In genomic region chr22:20406686-20407408, GRCh38 we compare ENCODE assay signal across 1 cellular context.
TF ChIP-seq lines count a peak whose summit lies in the region.

No MANE protein-coding gene starts in this region.

TF ChIP-seq in K562, 482 proteins besides CTCF, POLR2A, EP300 and RAD21 (continued from another document and continues in another):
- TF ChIP-seq BCLAF1 (IDR thresholded peaks at IDR 0.05; ENCODE audit: borderline replicate concordance in 1 of 2, control insufficient read depth in 1 of 2, low read depth in 2 of 2, low read length in 1 of 2) (no peak), ASH1L (IDR thresholded peaks at IDR 0.05; ENCODE audit: borderline replicate concordance, low read depth, partially characterized antibody) (no peak), PURB (CRISPR knock-in tag; IDR thresholded peaks at IDR 0.05; ENCODE audit: low read depth) (no peak), ZNF263 (CRISPR knock-in tag; IDR thresholded peaks at IDR 0.05; ENCODE audit: borderline replicate concordance) (0 out of 2 replicates have a peak, but pooled peaks have one; percentile 39), RNF219 (CRISPR knock-in tag; IDR thresholded peaks at IDR 0.05) (no peak), ELK1 (CRISPR knock-in tag; IDR thresholded peaks at IDR 0.05) (no peak), KAT8 (IDR thresholded peaks at IDR 0.05; ENCODE audit: low read depth) (no peak), ZNF696 (CRISPR knock-in tag; conservative IDR thresholded peaks at IDR 0.05) (no peak), FOXP1 (CRISPR knock-in tag; IDR thresholded peaks at IDR 0.05) (peak; percentile 46; the same call in 1 of the 2 replicates), BMI1 (IDR thresholded peaks at IDR 0.05; ENCODE audit: low read length) (no peak), ZNF655 (CRISPR knock-in tag; IDR thresholded peaks at IDR 0.05) (no peak), NONO (IDR thresholded peaks at IDR 0.05; ENCODE audit: low read depth in 2 of 2, low read length in 1 of 2) (no peak), ZNF740 (CRISPR knock-in tag; IDR thresholded peaks at IDR 0.05) (no peak), ZNF740 (tag; IDR thresholded peaks at IDR 0.05) (no peak), RFX7 (CRISPR knock-in tag; IDR thresholded peaks at IDR 0.05) (no peak), ELF1 (tag; IDR thresholded peaks at IDR 0.05) (no peak), CHCHD3 (CRISPR knock-in tag; IDR thresholded peaks at IDR 0.05) (no peak), ADNP (tag; IDR thresholded peaks at IDR 0.05) (no peak), CEBPG (CRISPR knock-in tag; IDR thresholded peaks at IDR 0.05) (0 out of 2 replicates have a peak, but pooled peaks have one; percentile 2), CEBPG (tag; conservative IDR thresholded peaks at IDR 0.05 in 1 of 2, IDR thresholded peaks at IDR 0.05 in 1 of 2) (no peak), MYNN (IDR thresholded peaks at IDR 0.05) (no peak), MYNN (CRISPR knock-in tag; IDR thresholded peaks at IDR 0.05) (no peak), SRSF9 (IDR thresholded peaks at IDR 0.05; ENCODE audit: borderline replicate concordance, low read depth, low read length) (no peak), HMG20A (CRISPR knock-in tag; conservative IDR thresholded peaks at IDR 0.05) (no peak), ATF1 (CRISPR knock-in tag; IDR thresholded peaks at IDR 0.05) (0 out of 2 replicates have a peak, but pooled peaks have one; percentile 3), ATF1 (tag; IDR thresholded peaks at IDR 0.05) (no peak), TAF1 (IDR thresholded peaks at IDR 0.05; ENCODE audit: control insufficient read depth, extremely low read depth, insufficient read depth, low read length, severe bottlenecking) (no peak), THAP12 (CRISPR knock-in tag; IDR thresholded peaks at IDR 0.05) (peak; percentile 32; the same call in 1 of the 2 replicates), ARID1B (IDR thresholded peaks at IDR 0.05) (no peak), PRMT5 (CRISPR knock-in tag; IDR thresholded peaks at IDR 0.05) (no peak), MECOM (CRISPR knock-in tag; IDR thresholded peaks at IDR 0.05) (no peak), ATF6 (CRISPR knock-in tag; IDR thresholded peaks at IDR 0.05) (no peak), ZNF75A (CRISPR knock-in tag; IDR thresholded peaks at IDR 0.05) (no peak), HDAC2 (IDR thresholded peaks at IDR 0.05) (no peak), SIN3B (IDR thresholded peaks at IDR 0.05; ENCODE audit: low read depth) (no peak), TEAD2 (tag; IDR thresholded peaks at IDR 0.05) (no peak), ZNF280B (CRISPR knock-in tag; IDR thresholded peaks at IDR 0.05) (no peak), HDAC6 (IDR thresholded peaks at IDR 0.05; ENCODE audit: low read depth, low read length) (no peak), POLR3A (IDR thresholded peaks at IDR 0.05; ENCODE audit: borderline replicate concordance, extremely low read depth, insufficient read depth, insufficient read length) (no peak), CBFB (CRISPR knock-in tag; IDR thresholded peaks at IDR 0.05) (peak; percentile 49; the same call in 1 of the 2 replicates), GATA2 (CRISPR knock-in tag; IDR thresholded peaks at IDR 0.05) (peak; percentile 16; the same call in 1 of the 2 replicates), ZSCAN29 (IDR thresholded peaks at IDR 0.05) (no peak), E2F4 (CRISPR knock-in tag; IDR thresholded peaks at IDR 0.05; ENCODE audit: low read depth) (no peak), SRF (CRISPR knock-in tag; IDR thresholded peaks at IDR 0.05) (no peak), ZNF785 (CRISPR knock-in tag; IDR thresholded peaks at IDR 0.05) (no peak), ZNF408 (CRISPR knock-in tag; IDR thresholded peaks at IDR 0.05; ENCODE audit: low read depth) (no peak), RBBP5 (IDR thresholded peaks at IDR 0.05; ENCODE audit: borderline replicate concordance, insufficient read depth, low read length, poor library complexity, severe bottlenecking) (peak; percentile 12), FOXJ3 (CRISPR knock-in tag; IDR thresholded peaks at IDR 0.05) (no peak), HNRNPUL1 (IDR thresholded peaks at IDR 0.05; ENCODE audit: low read length) (no peak), FOSL1 (tag; conservative IDR thresholded peaks at IDR 0.05) (no peak), ZNF511 (CRISPR knock-in tag; IDR thresholded peaks at IDR 0.05) (no peak), POLR2AphosphoS2 (IDR thresholded peaks at IDR 0.05; ENCODE audit: low read length) (no peak), ZNF140 (CRISPR knock-in tag; IDR thresholded peaks at IDR 0.05) (no peak), GTF2E2 (tag; IDR thresholded peaks at IDR 0.05) (no peak), ZBTB2 (IDR thresholded peaks at IDR 0.05) (no peak)
